In genomic region chr10:119120413-119120867, GRCh38 we compare ENCODE assay signal across 8 cellular contexts. TPM values are rescaled to one million over a fixed set of nuclear protein-coding genes. Genes with fewer than 3 reads are reported as not detected.
A peak's percentile ranks its signal among the peaks of the same experiment; 100 is the strongest.
DNase-seq lines count a peak whose midpoint lies in the region; ATAC-seq lines count a peak whose summit lies in the region.

No MANE protein-coding gene starts in this region.

- ATAC-seq in activated CD8-positive, alpha-beta memory T cell treated with anti-CD3 and anti-CD28 coated beads, Interleukin-2, amount 10 ng/mL, durations not matched to agents 7 days and 5 days: peak; percentile 88
- peak; percentile 92 for ATAC-seq in HG02973 (IDR thresholded peaks at IDR 0.05; ENCODE audit: unreplicated experiment)

- H3K27me3 Mint-ChIP-seq in activated CD8-positive, alpha-beta memory T cell treated with anti-CD3 and anti-CD28 coated beads, Interleukin-2, amount 10 ng/mL, durations not matched to agents 7 days and 5 days: no peaks in the 10 kb centered on the region
- no peaks in the 10 kb centered on the region for H3K27me3 Mint-ChIP-seq in activated T-helper 1 cell treated with anti-CD3 and anti-CD28 coated beads, Interleukin-12 subunit alpha, Interleukin-12 subunit beta, Interleukin-2, Interleukin-4 antibody, amounts not matched to agents 30 ng/mL and 10 ng/mL and 1 ng/mL, durations not matched to agents 14 hours and 24 hours and 36 hours (ENCODE audit: insufficient read depth)

- intact Hi-C loops in activated T-helper 1 cell treated with anti-CD3 and anti-CD28 coated beads, Interleukin-12 subunit alpha, Interleukin-12 subunit beta, Interleukin-2, Interleukin-4 antibody, amounts not matched to agents 30 ng/mL and 10 ng/mL and 1 ng/mL, durations not matched to agents 14 hours and 24 hours and 36 hours (cut with micrococcal nuclease): no loop called here

- CTCF ChIA-PET in activated CD8-positive, alpha-beta memory T cell treated with anti-CD3 and anti-CD28 coated beads, Interleukin-2, amount 10 ng/mL, durations not matched to agents 7 days and 5 days (lab: Charles Lee): interaction anchor here (1.0 to 2.8 kb wide), 6 partner anchors 10 to 16 kb away, joined by 3 to 9 read pairs (median 4); partner anchors contain the start of gene DENND10

- H3K4me3 Mint-ChIP-seq in activated CD8-positive, alpha-beta memory T cell treated with anti-CD3 and anti-CD28 coated beads, Interleukin-2, amount 10 ng/mL, durations not matched to agents 7 days and 5 days: no peak overlapping the region
- no peak overlapping the region for H3K4me3 Mint-ChIP-seq in activated T-helper 1 cell treated with anti-CD3 and anti-CD28 coated beads, Interleukin-12 subunit alpha, Interleukin-12 subunit beta, Interleukin-2, Interleukin-4 antibody, amounts not matched to agents 30 ng/mL and 10 ng/mL and 1 ng/mL, durations not matched to agents 14 hours and 24 hours and 36 hours

- H3K27ac Mint-ChIP-seq in activated CD8-positive, alpha-beta memory T cell treated with anti-CD3 and anti-CD28 coated beads, Interleukin-2, amount 10 ng/mL, durations not matched to agents 7 days and 5 days: peak overlapping the region; percentile 88
- H3K27ac Mint-ChIP-seq in activated T-helper 1 cell treated with anti-CD3 and anti-CD28 coated beads, Interleukin-12 subunit alpha, Interleukin-12 subunit beta, Interleukin-2, Interleukin-4 antibody, amounts not matched to agents 30 ng/mL and 10 ng/mL and 1 ng/mL, durations not matched to agents 14 hours and 24 hours and 36 hours: no peak overlapping the region

- peaks cover 26% of the 10 kb centered on the region for H3K4me1 Mint-ChIP-seq in activated CD8-positive, alpha-beta memory T cell treated with anti-CD3 and anti-CD28 coated beads, Interleukin-2, amount 10 ng/mL, durations not matched to agents 7 days and 5 days
- no peaks in the 10 kb centered on the region for H3K4me1 Mint-ChIP-seq in activated T-helper 1 cell treated with anti-CD3 and anti-CD28 coated beads, Interleukin-12 subunit alpha, Interleukin-12 subunit beta, Interleukin-2, Interleukin-4 antibody, amounts not matched to agents 30 ng/mL and 10 ng/mL and 1 ng/mL, durations not matched to agents 14 hours and 24 hours and 36 hours (ENCODE audit: low read depth)

- peak; percentile 57 for DNase-seq in activated CD8-positive, alpha-beta memory T cell treated with anti-CD3 and anti-CD28 coated beads, Interleukin-2, amount 10 ng/mL, durations not matched to agents 7 days and 5 days
- DNase-seq in activated CD8-positive, alpha-beta memory T cell treated with anti-CD3 and anti-CD28 coated beads, Interleukin-2, amount 50 U/mL, for 48 hours: no peak
- DNase-seq in SKM-1 treated with dmso at 0.1 percent for 144 hours (lab: John Stamatoyannopoulos, UW; ENCODE audit: unreplicated experiment) (peak; percentile 28), renal cortical epithelial cell (ENCODE audit: low read depth) (peak; percentile 71), Ammon's horn (ENCODE audit: low spot score) (no peak), amniotic stem cell (lab: John Stamatoyannopoulos, UW) (no peak)
- DNase-seq in activated T-helper 1 cell treated with anti-CD3 and anti-CD28 coated beads, Interleukin-12 subunit alpha, Interleukin-12 subunit beta, Interleukin-2, Interleukin-4 antibody, amounts not matched to agents 30 ng/mL and 10 ng/mL and 1 ng/mL, durations not matched to agents 14 hours and 24 hours and 36 hours (ENCODE audit: low spot score): no peak

- no peaks in the 10 kb centered on the region for H3K9me3 Mint-ChIP-seq in activated CD8-positive, alpha-beta memory T cell treated with anti-CD3 and anti-CD28 coated beads, Interleukin-2, amount 10 ng/mL, durations not matched to agents 7 days and 5 days (ENCODE audit: low read depth)
- no peaks in the 10 kb centered on the region for H3K9me3 Mint-ChIP-seq in activated T-helper 1 cell treated with anti-CD3 and anti-CD28 coated beads, Interleukin-12 subunit alpha, Interleukin-12 subunit beta, Interleukin-2, Interleukin-4 antibody, amounts not matched to agents 30 ng/mL and 10 ng/mL and 1 ng/mL, durations not matched to agents 14 hours and 24 hours and 36 hours

- H3K36me3 Mint-ChIP-seq in activated CD8-positive, alpha-beta memory T cell treated with anti-CD3 and anti-CD28 coated beads, Interleukin-2, amount 10 ng/mL, durations not matched to agents 7 days and 5 days: peaks cover 54% of the 10 kb centered on the region
- peaks cover 35% of the 10 kb centered on the region for H3K36me3 Mint-ChIP-seq in activated T-helper 1 cell treated with anti-CD3 and anti-CD28 coated beads, Interleukin-12 subunit alpha, Interleukin-12 subunit beta, Interleukin-2, Interleukin-4 antibody, amounts not matched to agents 30 ng/mL and 10 ng/mL and 1 ng/mL, durations not matched to agents 14 hours and 24 hours and 36 hours (ENCODE audit: low read depth)

RNA-seq across cellular contexts. Expression of gene DENND10, which starts 16.5 kb away (rescaled TPM):
- total RNA-seq in activated CD8-positive, alpha-beta memory T cell treated with anti-CD3 and anti-CD28 coated beads, Interleukin-2, amount 10 ng/mL, durations not matched to agents 7 days and 5 days: 10 to 100 TPM; 41.2 to 47.4 TPM
- 76.1 and 82.3 TPM in 2 replicates for total RNA-seq in renal cortical epithelial cell
- 20.1 and 25.4 TPM in 2 replicates for total RNA-seq in activated T-helper 1 cell treated with anti-CD3 and anti-CD28 coated beads, Interleukin-12 subunit alpha, Interleukin-12 subunit beta, Interleukin-2, Interleukin-4 antibody, amounts not matched to agents 30 ng/mL and 10 ng/mL and 1 ng/mL, durations not matched to agents 14 hours and 24 hours and 36 hours

RNA-seq across cellular contexts. Expression of gene EIF3A, which starts 39.8 kb away (rescaled TPM):
- 100 to 1,000 TPM; 131 to 162 TPM for total RNA-seq in activated CD8-positive, alpha-beta memory T cell treated with anti-CD3 and anti-CD28 coated beads, Interleukin-2, amount 10 ng/mL, durations not matched to agents 7 days and 5 days
- 96.6 and 180 TPM in 2 replicates for total RNA-seq in renal cortical epithelial cell
- 181 and 183 TPM in 2 replicates for total RNA-seq in activated T-helper 1 cell treated with anti-CD3 and anti-CD28 coated beads, Interleukin-12 subunit alpha, Interleukin-12 subunit beta, Interleukin-2, Interleukin-4 antibody, amounts not matched to agents 30 ng/mL and 10 ng/mL and 1 ng/mL, durations not matched to agents 14 hours and 24 hours and 36 hours

RNA-seq across cellular contexts. Expression of gene SFXN4, which starts 45.1 kb away (rescaled TPM):
- 10 to 100 TPM; 29.9 to 33.4 TPM for total RNA-seq in activated CD8-positive, alpha-beta memory T cell treated with anti-CD3 and anti-CD28 coated beads, Interleukin-2, amount 10 ng/mL, durations not matched to agents 7 days and 5 days
- 13.1 and 14.2 TPM in 2 replicates for total RNA-seq in renal cortical epithelial cell
- total RNA-seq in activated T-helper 1 cell treated with anti-CD3 and anti-CD28 coated beads, Interleukin-12 subunit alpha, Interleukin-12 subunit beta, Interleukin-2, Interleukin-4 antibody, amounts not matched to agents 30 ng/mL and 10 ng/mL and 1 ng/mL, durations not matched to agents 14 hours and 24 hours and 36 hours: 58.2 and 58.7 TPM in 2 replicates

RNA-seq across cellular contexts. Expression of gene PRDX3, which starts 58.2 kb away (rescaled TPM):
- 100 to 1,000 TPM; 124 to 166 TPM for total RNA-seq in activated CD8-positive, alpha-beta memory T cell treated with anti-CD3 and anti-CD28 coated beads, Interleukin-2, amount 10 ng/mL, durations not matched to agents 7 days and 5 days
- 361 and 404 TPM in 2 replicates for total RNA-seq in renal cortical epithelial cell
- 158 and 163 TPM in 2 replicates for total RNA-seq in activated T-helper 1 cell treated with anti-CD3 and anti-CD28 coated beads, Interleukin-12 subunit alpha, Interleukin-12 subunit beta, Interleukin-2, Interleukin-4 antibody, amounts not matched to agents 30 ng/mL and 10 ng/mL and 1 ng/mL, durations not matched to agents 14 hours and 24 hours and 36 hours

Comparison
In these comparisons a context has a peak if more than half of its experiments do, and no peak if none do; other contexts are left out.
1. DNase-seq: peak in activated CD8-positive, alpha-beta memory T cell treated with anti-CD3 and anti-CD28 coated beads, Interleukin-2, amount 10 ng/mL, durations not matched to agents 7 days and 5 days (single experiment), SKM-1 treated with dmso at 0.1 percent for 144 hours (single experiment) and renal cortical epithelial cell (single experiment); none in activated CD8-positive, alpha-beta memory T cell treated with anti-CD3 and anti-CD28 coated beads, Interleukin-2, amount 50 U/mL, for 48 hours (single experiment), Ammon's horn (single experiment), activated T-helper 1 cell treated with anti-CD3 and anti-CD28 coated beads, Interleukin-12 subunit alpha, Interleukin-12 subunit beta, Interleukin-2, Interleukin-4 antibody, amounts not matched to agents 30 ng/mL and 10 ng/mL and 1 ng/mL, durations not matched to agents 14 hours and 24 hours and 36 hours (single experiment) and amniotic stem cell (single experiment).